ENCODE assay signal across 32 cellular contexts in the genomic region with DNA sequence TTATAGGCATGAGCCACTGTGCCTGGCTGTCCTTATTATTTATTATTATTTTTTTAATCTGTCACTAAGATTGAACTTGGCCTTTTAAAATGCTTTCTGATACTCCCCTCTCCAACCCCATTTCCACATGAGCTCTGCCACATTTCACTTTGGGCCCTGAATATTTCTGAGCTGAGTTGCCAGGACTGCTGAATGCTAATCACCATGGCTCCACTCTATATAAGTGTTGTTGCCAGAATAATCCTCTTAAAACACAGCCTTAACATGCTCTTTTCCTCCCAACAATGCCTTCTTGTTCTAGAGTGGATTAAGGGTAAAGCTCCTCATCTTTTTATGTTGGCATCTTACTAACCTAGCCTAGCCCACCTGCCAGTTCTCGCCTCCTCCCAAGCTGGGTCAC.
A peak's percentile ranks its signal among the peaks of the same experiment; 100 is the strongest.
DNase-seq lines count a peak whose midpoint lies in the region; ATAC-seq and TF ChIP-seq lines count a peak whose summit lies in the region.
"Had no signal": no experiment of that assay in that cellular context is flagged by ENCODE, and none has a peak within 500 bp of the region (broad histone marks: within the 10 kb centered on the region; RNA-seq: fewer than 3 reads in every experiment).

No MANE protein-coding gene starts in this region.

- BruUV-seq in Calu3 (replicated peaks; lab: Mats Ljungman, UMichigan) = no TSS peak

- H3K79me2 ChIP-seq in SK-N-SH (ENCODE audit: insufficient read depth) = peaks cover 50% of the 10 kb centered on the region

- no peak for TF ChIP-seq CTCF in SK-N-SH (IDR thresholded peaks at IDR 0.05)
- no peak for TF ChIP-seq CTCF in stomach (IDR thresholded peaks at IDR 0.05)
- TF ChIP-seq CTCF in Calu3 (IDR thresholded peaks at IDR 0.05; ENCODE audit: unreplicated experiment) = no peak

- DNase-seq in SK-N-SH = no peak
- peak in 1 of 2 experiments; percentile 21 for DNase-seq in SJCRH30
- peak; percentile 52 for DNase-seq in fibroblast of peridontal ligament (ENCODE audit: extremely low read depth)
- no peak for DNase-seq in stomach
- DNase-seq in activated CD8-positive, alpha-beta memory T cell treated with anti-CD3 and anti-CD28 coated beads for 24 hours = no peak
- no peak for DNase-seq in SKM-1 (lab: John Stamatoyannopoulos, UW; ENCODE audit: unreplicated experiment)
- no peak for DNase-seq in Calu3
- DNase-seq: 8988T; activated B cell treated with CpG ODN at 0.5 μM for 24 hours; activated CD4-positive, alpha-beta T cell treated with anti-CD3 and anti-CD28 coated beads, Interleukin-2, amount 50 U/mL, for 1 hour; activated naive CD4-positive, alpha-beta T cell; activated T-cell treated with anti-CD3 and anti-CD28 coated beads, Interleukin-2, amount 50 U/mL, for 72 hours; BE2C; CD8-positive, alpha-beta memory T cell; effector CD4-positive, alpha-beta T cell; gastrocnemius medialis; GF-D8; hypothalamus; immature natural killer cell; left colon; NCI-H1092 treated with DMSO at 0.1 percent for 48 hours; NCI-H1930; NCI-H226; NCI-H748 treated with DMSO at 0.1 percent for 48 hours; posterior cingulate gyrus; T-helper 9 cell had no signal

- no peaks in the 10 kb centered on the region for H3K9me3 Mint-ChIP-seq in Calu3 (ENCODE audit: low read depth, unreplicated experiment)
- H3K9me3 Mint-ChIP-seq: activated B cell treated with CpG ODN at 0.5 μM for 24 hours; activated T-cell treated with anti-CD3 and anti-CD28 coated beads, Interleukin-2, amount 50 U/mL, for 72 hours; CD8-positive, alpha-beta memory T cell; immature natural killer cell; memory B cell; stimulated activated naive CD8-positive, alpha-beta T cell treated with anti-CD3 and anti-CD28 coated beads, Interleukin-15, Interleukin-2, amounts not matched to agents 100 ng/mL and 50 ng/mL, for 24 hours had no signal

- no peak overlapping the region for H3K27ac Mint-ChIP-seq in Calu3 (ENCODE audit: unreplicated experiment)
- H3K27ac Mint-ChIP-seq: activated B cell treated with CpG ODN at 0.5 μM for 24 hours; activated T-cell treated with anti-CD3 and anti-CD28 coated beads, Interleukin-2, amount 50 U/mL, for 72 hours; CD8-positive, alpha-beta memory T cell; immature natural killer cell; memory B cell; stimulated activated naive CD8-positive, alpha-beta T cell treated with anti-CD3 and anti-CD28 coated beads, Interleukin-15, Interleukin-2, amounts not matched to agents 100 ng/mL and 50 ng/mL, for 24 hours had no signal

- TF ChIP-seq RAD21 in SK-N-SH (IDR thresholded peaks at IDR 0.05; ENCODE audit: low read length) = no peak

- H4K20me1 ChIP-seq in SK-N-SH (ENCODE audit: insufficient read depth) = peaks cover 28% of the 10 kb centered on the region; the same call in 1 of the 2 replicates

- H3K4me2 ChIP-seq in SK-N-SH = no peak overlapping the region

- no peak overlapping the region for H3K9ac ChIP-seq in SK-N-SH

- no peak for TF ChIP-seq POLR2A in stomach (IDR thresholded peaks at IDR 0.05)

- H3K4me3 ChIP-seq in SK-N-SH (ENCODE audit: low read depth in 2 of 2, low read length in 1 of 2) (no peak overlapping the region), SJCRH30 (no peak overlapping the region), stomach (no peak overlapping the region)
- H3K4me3 ChIP-seq: breast epithelium, gastrocnemius medialis, HAP-1 had no signal

- H3K9me2 ChIP-seq in SK-N-SH = no peaks in the 10 kb centered on the region

- POLR2A ChIA-PET in SK-N-SH (lab: Yijun Ruan, JAX) = no interaction called here

- CTCF ChIA-PET in SK-N-SH (lab: Yijun Ruan, JAX) = interaction anchor here (0.8 to 6.6 kb wide), 11 partner anchors 9 to 400 kb away, joined by 3 to 104 read pairs (median 7); no protein-coding TSS in a partner anchor
- CTCF ChIA-PET in Calu3 (lab: Charles Lee) = interaction anchor here (1.1 kb wide), 1 partner anchor 54 kb away, joined by 3 read pairs; no protein-coding TSS in a partner anchor

- peaks cover 13% of the 10 kb centered on the region for H3F3A ChIP-seq in SK-N-SH (replicated peaks; ENCODE audit: insufficient read depth)

- no peaks in the 10 kb centered on the region for H3K36me3 Mint-ChIP-seq in Calu3 (ENCODE audit: insufficient read depth, unreplicated experiment)
- H3K36me3 Mint-ChIP-seq: CD8-positive, alpha-beta memory T cell; immature natural killer cell; memory B cell had no signal

- WGBS in SK-N-SH (ENCODE audit: low lambda C conversion rate) = 77% methylated on average over 1 of the region's 1 CpG
- 81 to 98% (median 83%) methylated on average over 1 of the region's 1 CpG for WGBS in stomach, 5 donors

- ATAC-seq in SK-N-SH treated with all-trans-retinoic acid at 6 μM for 48 hours = 0 out of 3 replicates have a peak, but pooled peaks have one; percentile 13
- ATAC-seq: activated T-cell treated with anti-CD3 and anti-CD28 coated beads, Interleukin-2, amount 50 U/mL, for 72 hours; gastrocnemius medialis; left colon had no signal

- no peaks in the 10 kb centered on the region for H3K9me3 ChIP-seq in SK-N-SH
- no peaks in the 10 kb centered on the region for H3K9me3 ChIP-seq in SJCRH30 (replicated peaks)
- no peaks in the 10 kb centered on the region for H3K9me3 ChIP-seq in stomach
- H3K9me3 ChIP-seq: BE2C, breast epithelium, gastrocnemius medialis, HAP-1 had no signal

- H3K36me3 ChIP-seq in SK-N-SH (replicated peaks in 1 of 2; ENCODE audit: control insufficient read depth in 1 of 2, insufficient read depth in 2 of 2, low read length in 1 of 2) (no peaks in the 10 kb centered on the region), SJCRH30 (no peaks in the 10 kb centered on the region), stomach (no peaks in the 10 kb centered on the region)
- H3K36me3 ChIP-seq: BE2C, breast epithelium, gastrocnemius medialis, HAP-1 had no signal

- H3K27me3 ChIP-seq in SK-N-SH (ENCODE audit: insufficient read depth) = no peaks in the 10 kb centered on the region
- no peaks in the 10 kb centered on the region for H3K27me3 ChIP-seq in SJCRH30
- H3K27me3 ChIP-seq in stomach = no peaks in the 10 kb centered on the region
- H3K27me3 ChIP-seq: BE2C, breast epithelium, gastrocnemius medialis had no signal

- H3K27ac ChIP-seq in SK-N-SH (ENCODE audit: low read depth in 2 of 2, low read length in 1 of 2) = peak overlapping the region in 1 of 2 experiments; percentile 1; a peak in 1 of 4 replicates
- peak overlapping the region; percentile 49 for H3K27ac ChIP-seq in SJCRH30
- H3K27ac ChIP-seq in stomach = peak overlapping the region in 3 of 5 donors; percentile 11 to 88 (median 20)
- H3K27ac ChIP-seq: breast epithelium, epithelial cell of prostate, gastrocnemius medialis had no signal

- intact Hi-C loops in stomach (cut with DNase I; ENCODE audit: low total_unique reads) (no loop called here), Calu3 (cut with micrococcal nuclease; ENCODE audit: unreplicated experiment) (no loop called here)

- no peak overlapping the region for H2AFZ ChIP-seq in SK-N-SH (ENCODE audit: low read depth)

- H3K4me1 ChIP-seq in SK-N-SH (ENCODE audit: control insufficient read depth in 1 of 2, insufficient read depth in 2 of 2, low read depth in 1 of 2, low read length in 1 of 2) (peaks cover 8 to 16% of the 10 kb centered on the region in 2 experiments; a peak in 3 of 4 replicates), SJCRH30 (peaks cover 37% of the 10 kb centered on the region), stomach (peaks cover 0 to 50% (median 25%) of the 10 kb centered on the region in 4 donors)
- H3K4me1 ChIP-seq: BE2C, breast epithelium had no signal

- H3K27me3 Mint-ChIP-seq in Calu3 (ENCODE audit: unreplicated experiment) = peaks cover 37% of the 10 kb centered on the region

- no peaks in the 10 kb centered on the region for H3K4me1 Mint-ChIP-seq in Calu3 (ENCODE audit: low read depth, unreplicated experiment)
- H3K4me1 Mint-ChIP-seq: activated B cell treated with CpG ODN at 0.5 μM for 24 hours; CD8-positive, alpha-beta memory T cell; immature natural killer cell; memory B cell had no signal

- TF ChIP-seq EP300 in SK-N-SH (IDR thresholded peaks at IDR 0.05; ENCODE audit: borderline replicate concordance in 1 of 2, low read depth in 1 of 2, low read length in 1 of 2) (no peak), stomach (IDR thresholded peaks at IDR 0.05) (no peak)

- no peak overlapping the region for H3K4me3 Mint-ChIP-seq in Calu3 (ENCODE audit: low read depth, unreplicated experiment)
- H3K4me3 Mint-ChIP-seq: activated B cell treated with CpG ODN at 0.5 μM for 24 hours; activated T-cell treated with anti-CD3 and anti-CD28 coated beads, Interleukin-2, amount 50 U/mL, for 72 hours; CD8-positive, alpha-beta memory T cell; immature natural killer cell; memory B cell; stimulated activated naive CD8-positive, alpha-beta T cell treated with anti-CD3 and anti-CD28 coated beads, Interleukin-15, Interleukin-2, amounts not matched to agents 100 ng/mL and 50 ng/mL, for 24 hours had no signal

TF ChIP-seq in SK-N-SH treated with all-trans-retinoic acid at 6 μM for 48 hours, 23 proteins besides CTCF, POLR2A, EP300 and RAD21 (continues in another document):
- TF ChIP-seq OSR1 (CRISPR knock-in tag; IDR thresholded peaks at IDR 0.05) = no peak

TF ChIP-seq in SK-N-SH, 30 proteins besides CTCF, POLR2A, EP300 and RAD21:
- TF ChIP-seq SMC3 (IDR thresholded peaks at IDR 0.05; ENCODE audit: low read depth, low read length) = no peak
- no peak for TF ChIP-seq FOXM1 (IDR thresholded peaks at IDR 0.05; ENCODE audit: low read depth)
- TF ChIP-seq JUND (IDR thresholded peaks at IDR 0.05) = no peak
- TF ChIP-seq MXI1 (IDR thresholded peaks at IDR 0.05; ENCODE audit: low read depth, low read length) = no peak
- TF ChIP-seq, protein P1, sequence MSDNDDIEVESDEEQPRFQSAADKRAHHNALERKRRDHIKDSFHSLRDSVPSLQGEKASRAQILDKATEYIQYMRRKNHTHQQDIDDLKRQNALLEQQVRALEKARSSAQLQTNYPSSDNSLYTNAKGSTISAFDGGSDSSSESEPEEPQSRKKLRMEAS (IDR thresholded peaks at IDR 0.05; ENCODE audit: low read depth) = no peak
- no peak for TF ChIP-seq POLR2AphosphoS5 (IDR thresholded peaks at IDR 0.05; ENCODE audit: low read depth, low read length)
- no peak for TF ChIP-seq ELF1 (IDR thresholded peaks at IDR 0.05)
- no peak for TF ChIP-seq TCF12 (IDR thresholded peaks at IDR 0.05)
